ENCODE assay signal across 21 cellular contexts in the genomic region with DNA sequence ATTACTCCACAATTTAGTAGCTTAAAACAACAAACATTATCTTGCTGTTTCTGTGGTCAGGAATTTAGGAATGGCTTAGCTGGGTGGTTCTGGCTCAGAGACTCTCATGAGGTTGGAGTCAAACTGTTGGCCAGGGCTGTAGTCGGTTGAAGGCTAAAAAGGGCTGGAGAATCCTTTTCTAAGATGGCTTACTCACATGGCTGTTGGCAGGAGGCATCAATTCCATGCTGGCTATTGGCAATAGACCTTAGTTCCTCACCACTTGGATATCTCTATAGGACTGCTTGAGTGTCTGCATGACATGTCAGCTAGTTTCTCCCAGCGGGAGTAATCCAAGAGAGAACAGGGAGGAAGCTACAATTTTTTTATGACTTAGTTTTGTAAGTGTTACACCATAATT. TPM values are rescaled to one million over a fixed set of nuclear protein-coding genes. Genes with fewer than 3 reads are reported as not detected.
A peak's percentile ranks its signal among the peaks of the same experiment; 100 is the strongest.
DNase-seq lines count a peak whose midpoint lies in the region; ATAC-seq and TF ChIP-seq lines count a peak whose summit lies in the region.
"Had no signal": no experiment of that assay in that cellular context is flagged by ENCODE, and none has a peak within 500 bp of the region (broad histone marks: within the 10 kb centered on the region; RNA-seq: fewer than 3 reads in every experiment).

No MANE protein-coding gene starts in this region.

- ATAC-seq in Right ventricle myocardium superior (ENCODE audit: poor library complexity) = peak; percentile 45
- ATAC-seq in omental fat pad (ENCODE audit: low FRiP score) = peak; percentile 34
- peak; percentile 74 for ATAC-seq in aorta (ENCODE audit: low FRiP score)
- ATAC-seq: A549 had no signal

- H3K27ac ChIP-seq in right atrium auricular region (peak overlapping the region in 1 of 2 donors; percentile 48), endodermal cell (ENCODE audit: low read depth, low read length) (no peak overlapping the region), aorta (ENCODE audit: low read depth in 1 of 2, low read length in 2 of 2) (peak overlapping the region in 1 of 2 donors; percentile 12)
- H3K27ac ChIP-seq: A549, dorsolateral prefrontal cortex, heart left ventricle, ovary, testis had no signal

- H3K9me3 ChIP-seq in right atrium auricular region (peaks cover 0 to 7% of the 10 kb centered on the region in 2 donors), endodermal cell (ENCODE audit: control insufficient read depth, low read length) (peaks cover 10% of the 10 kb centered on the region), aorta (ENCODE audit: control insufficient read depth, low read length) (no peaks in the 10 kb centered on the region)
- H3K9me3 ChIP-seq: ovary, testis had no signal

- WGBS in endodermal cell (ENCODE audit: insufficient coverage in 1 of 2, insufficient read length in 1 of 2), 2 experiments = 80 to 89% methylated on average over 2 of the region's 2 CpGs
- WGBS in aorta, 2 donors = 41 to 43% methylated on average over 2 of the region's 2 CpGs

- H3K4me1 ChIP-seq in right atrium auricular region (peaks cover 0 to 10% of the 10 kb centered on the region in 2 donors), endodermal cell (ENCODE audit: control insufficient read depth, insufficient read depth, low read length) (peaks cover 3% of the 10 kb centered on the region), aorta (ENCODE audit: control insufficient read depth in 1 of 2, insufficient read depth in 2 of 2, low read length in 2 of 2) (peaks cover 0 to 6% of the 10 kb centered on the region in 2 donors)

- H3K4me3 ChIP-seq in right atrium auricular region (no peak overlapping the region), endodermal cell (ENCODE audit: low read length) (no peak overlapping the region), aorta (ENCODE audit: low read length in 2 of 2) (no peak overlapping the region)
- H3K4me3 ChIP-seq: A549, dorsolateral prefrontal cortex, heart left ventricle, ovary, skin epidermis, testis had no signal

- H3K27ac Mint-ChIP-seq in endodermal cell = no peak overlapping the region
- H3K27ac Mint-ChIP-seq: immature natural killer cell had no signal

- no peak overlapping the region for H3K4me3 Mint-ChIP-seq in endodermal cell
- H3K4me3 Mint-ChIP-seq: immature natural killer cell had no signal

- intact Hi-C loops in Right ventricle myocardium superior (cut with DNase I) (no loop called here), aorta (cut with DNase I) (loop anchor here (2.0 to 5.0 kb wide), 3 partner anchors 65 to 88 kb away; a partner anchor contains a TSS)

- no peak for DNase-seq in Right ventricle myocardium superior
- DNase-seq in right atrium auricular region (ENCODE audit: low spot score) = no peak
- peak; percentile 40 for DNase-seq in endodermal cell
- DNase-seq in omental fat pad (ENCODE audit: low spot score) = no peak
- no peak for DNase-seq in aorta
- DNase-seq in occipital lobe (lab: John Stamatoyannopoulos, UW) = no peak
- DNase-seq in GOT3 (lab: John Stamatoyannopoulos, UW) = no peak
- DNase-seq in AML-193 (lab: John Stamatoyannopoulos, UW) = no peak
- DNase-seq: activated CD4-positive, alpha-beta T cell treated with anti-CD3 and anti-CD28 coated beads, Interleukin-2, amount 50 U/mL, for 1 hour; activated naive CD4-positive, alpha-beta T cell treated with Interleukin-2 at 50 U/mL for 16 hours; dorsolateral prefrontal cortex; HCEC 1CT; heart left ventricle; immature natural killer cell; NCI-H1694 treated with DMSO at 0.1 percent for 48 hours; ovary; SHP77 treated with DMSO at 0.1 percent for 48 hours; T-helper 1 cell; testis had no signal

- H3K36me3 ChIP-seq in right atrium auricular region = peaks cover 3% of the 10 kb centered on the region
- no peaks in the 10 kb centered on the region for H3K36me3 ChIP-seq in endodermal cell (ENCODE audit: control insufficient read depth, insufficient read depth, low read length)
- H3K36me3 ChIP-seq in aorta (ENCODE audit: control insufficient read depth in 1 of 2, insufficient read depth in 2 of 2, low read length in 1 of 2) = peaks cover 0 to 4% of the 10 kb centered on the region in 2 donors
- H3K36me3 ChIP-seq: heart left ventricle, ovary had no signal

- H3K9me3 Mint-ChIP-seq in endodermal cell = peaks cover 9% of the 10 kb centered on the region
- H3K9me3 Mint-ChIP-seq: immature natural killer cell had no signal

- no peak overlapping the region for H3K9ac ChIP-seq in endodermal cell (ENCODE audit: extremely low read depth, low read length, poor library complexity, severe bottlenecking)

- H3K4me1 Mint-ChIP-seq in endodermal cell = peaks cover 9% of the 10 kb centered on the region
- H3K4me1 Mint-ChIP-seq: immature natural killer cell had no signal

- no peaks in the 10 kb centered on the region for H3K36me3 Mint-ChIP-seq in endodermal cell (ENCODE audit: low read depth)
- H3K36me3 Mint-ChIP-seq: immature natural killer cell had no signal

- TF ChIP-seq CTCF in right atrium auricular region (IDR thresholded peaks at IDR 0.05) = no peak
- TF ChIP-seq CTCF in endodermal cell (conservative IDR thresholded peaks at IDR 0.05) = no peak
- no peak for TF ChIP-seq CTCF in omental fat pad (IDR thresholded peaks at IDR 0.05)

- no peaks in the 10 kb centered on the region for H3K27me3 ChIP-seq in right atrium auricular region
- H3K27me3 ChIP-seq in endodermal cell (ENCODE audit: control insufficient read depth, insufficient read depth, low read length, poor library complexity, severe bottlenecking) = no peaks in the 10 kb centered on the region
- no peaks in the 10 kb centered on the region for H3K27me3 ChIP-seq in aorta (ENCODE audit: control insufficient read depth in 1 of 2, insufficient read depth in 2 of 2, low read length in 1 of 2)
- H3K27me3 ChIP-seq: dorsolateral prefrontal cortex, heart left ventricle, ovary, testis had no signal

- peaks cover 5% of the 10 kb centered on the region for H3K27me3 Mint-ChIP-seq in endodermal cell (ENCODE audit: insufficient read depth)

RNA-seq across cellular contexts. Expression of a gene that starts 6.6 kb away (rescaled TPM):
- 3.0 TPM for total RNA-seq in Right ventricle myocardium superior
- total RNA-seq in right atrium auricular region = 10 to 100 TPM in 1 of 2 donors, 1 to 10 TPM in 1; 2.8 to 10.1 TPM
- 1 to 10 TPM; 4.3 to 8.9 TPM for total RNA-seq in endodermal cell
- 0.89 TPM for polyA plus RNA-seq in endodermal cell (2013, experiment 1 of 2)
- polyA plus RNA-seq in endodermal cell (2013, experiment 2 of 2) = 0.99 TPM
- total RNA-seq in omental fat pad = 10 to 100 TPM in 1 of 4 donors, 1 to 10 TPM in 3; 3.3 to 17.2 (median 6.2) TPM
- 10 to 100 TPM; 28.1 to 34.2 TPM for total RNA-seq in aorta
- polyA plus RNA-seq in aorta = 1 to 10 TPM; 1.4 to 6.3 TPM
- total RNA-seq in occipital lobe = 16.8 TPM
